In genomic region chrX:41827886-41828285, GRCh38 we compare ENCODE assay signal across 22 cellular contexts.
DNase-seq lines count a peak whose midpoint lies in the region; ATAC-seq and TF ChIP-seq lines count a peak whose summit lies in the region.
"Had no signal": no experiment of that assay in that cellular context is flagged by ENCODE, and none has a peak within 500 bp of the region (broad histone marks: within the 10 kb centered on the region; RNA-seq: fewer than 3 reads in every experiment).

No MANE protein-coding gene starts in this region.

- no peak overlapping the region for H3K4me3 ChIP-seq in WERI-Rb-1 (ENCODE audit: low read depth, low read length)
- H3K4me3 ChIP-seq in foreskin fibroblast (ENCODE audit: low read depth in 1 of 2, low read length in 2 of 2) = no peak overlapping the region
- no peak overlapping the region for H3K4me3 ChIP-seq in skeletal muscle cell (ENCODE audit: low read depth, low read length)
- no peak overlapping the region for H3K4me3 ChIP-seq in effector memory CD4-positive, alpha-beta T cell (ENCODE audit: insufficient read depth, low read depth, low read length, poor library complexity, severe bottlenecking)
- H3K4me3 ChIP-seq: breast epithelium, GM12878, lower lobe of right lung, thyroid gland had no signal

- no peaks in the 10 kb centered on the region for H3K4me1 ChIP-seq in effector memory CD4-positive, alpha-beta T cell (ENCODE audit: control insufficient read depth, insufficient read depth, low read length, poor library complexity, severe bottlenecking)
- H3K4me1 ChIP-seq: breast epithelium, foreskin keratinocyte, lower lobe of right lung, thyroid gland had no signal

- TF ChIP-seq CTCF in WERI-Rb-1 (IDR thresholded peaks at IDR 0.05; ENCODE audit: low read depth, low read length) (no peak), foreskin fibroblast (IDR thresholded peaks at IDR 0.05; ENCODE audit: low read depth, low read length) (no peak)

- ATAC-seq in GM18519 (IDR thresholded peaks at IDR 0.05; ENCODE audit: low FRiP score, unreplicated experiment) = no peak
- ATAC-seq: foreskin keratinocyte; GM12878; lower lobe of right lung; stimulated activated naive CD8-positive, alpha-beta T cell treated with anti-CD3 and anti-CD28 coated beads, Interleukin-15, Interleukin-2, amounts not matched to agents 100 U/mL and 50 U/mL, for 24 hours had no signal

- no peaks in the 10 kb centered on the region for H3K36me3 ChIP-seq in WERI-Rb-1
- H3K36me3 ChIP-seq in effector memory CD4-positive, alpha-beta T cell (ENCODE audit: control insufficient read depth, insufficient read depth, low read length) = no peaks in the 10 kb centered on the region
- H3K36me3 ChIP-seq: breast epithelium, lower lobe of right lung, thyroid gland had no signal

- no peaks in the 10 kb centered on the region for H3K9me3 ChIP-seq in WERI-Rb-1 (ENCODE audit: severe bottlenecking)
- no peaks in the 10 kb centered on the region for H3K9me3 ChIP-seq in effector memory CD4-positive, alpha-beta T cell (ENCODE audit: control insufficient read depth, low read length)
- H3K9me3 ChIP-seq: breast epithelium, lower lobe of right lung, thyroid gland had no signal

- DNase-seq in HCEC 1CT (peak; percentile 38), WERI-Rb-1 (peak; percentile 9), foreskin fibroblast (peak; percentile 12 to 15), skeletal muscle cell (ENCODE audit: low read depth) (peak; percentile 32)
- no peak for DNase-seq in activated CD4-positive, alpha-beta T cell treated with anti-CD3 and anti-CD28 coated beads, Interleukin-2, amount 50 U/mL, for 48 hours
- DNase-seq in effector memory CD4-positive, alpha-beta T cell = no peak
- DNase-seq: activated CD4-positive, alpha-beta T cell treated with anti-CD3 and anti-CD28 coated beads, Interleukin-2, amount 50 U/mL, for 4 hours; activated effector memory CD4-positive, alpha-beta T cell treated with Interleukin-2 at 50 U/mL for 16 hours; CD8-positive, alpha-beta memory T cell; foreskin keratinocyte; lower lobe of right lung; NCI-H1417; NCI-H510A treated with DMSO at 0.1 percent for 48 hours; nucleus accumbens; stimulated activated CD4-positive, alpha-beta T cell treated with anti-CD3 and anti-CD28 coated beads, Interleukin-12 subunit alpha, Interleukin-12 subunit beta, amount 100 ng/mL, for 4 hours; stimulated activated CD4-positive, alpha-beta T cell treated with anti-CD3 and anti-CD28 coated beads, Interleukin-4, amount 100 ng/mL, for 4 hours; stimulated activated naive CD8-positive, alpha-beta T cell treated with anti-CD3 and anti-CD28 coated beads, Interleukin-15, Interleukin-2, amounts not matched to agents 100 U/mL and 50 U/mL, for 24 hours; thyroid gland had no signal

- no peak overlapping the region for H3K27ac ChIP-seq in WERI-Rb-1
- H3K27ac ChIP-seq in effector memory CD4-positive, alpha-beta T cell (ENCODE audit: insufficient read depth, low read length, poor library complexity, severe bottlenecking) = no peak overlapping the region
- H3K27ac ChIP-seq: breast epithelium, foreskin keratinocyte, lower lobe of right lung, thyroid gland, VCaP had no signal

- H3K27me3 ChIP-seq in WERI-Rb-1 (ENCODE audit: insufficient read depth, low read depth, severe bottlenecking) = peaks cover 2% of the 10 kb centered on the region
- H3K27me3 ChIP-seq in effector memory CD4-positive, alpha-beta T cell (replicated peaks; ENCODE audit: control insufficient read depth, insufficient read depth, low read length, poor library complexity, severe bottlenecking) = no peaks in the 10 kb centered on the region
- H3K27me3 ChIP-seq: breast epithelium, foreskin keratinocyte, thyroid gland had no signal

Comparison
In these comparisons a context has a peak if more than half of its experiments do, and no peak if none do; other contexts are left out.
1. DNase-seq: peak in HCEC 1CT (single experiment), WERI-Rb-1 (single experiment), foreskin fibroblast (2 of 2) and skeletal muscle cell (single experiment); none in activated CD4-positive, alpha-beta T cell treated with anti-CD3 and anti-CD28 coated beads, Interleukin-2, amount 50 U/mL, for 48 hours (0 of 2) and effector memory CD4-positive, alpha-beta T cell (0 of 3).